Comparison of ENCODE assay signal across 1 cellular context in genomic region chr5:131335756-131336155, GRCh38.
TF ChIP-seq lines count a peak whose summit lies in the region.

No MANE protein-coding gene starts in this region.

TF ChIP-seq in K562, 482 proteins besides CTCF, POLR2A, EP300 and RAD21:
- peak; percentile 96 for TF ChIP-seq ZNF507 (tag; conservative IDR thresholded peaks at IDR 0.05)
- TF ChIP-seq ZNF354B (CRISPR knock-in tag; IDR thresholded peaks at IDR 0.05), result peak; percentile 75
